32 cellular contexts compared by ENCODE assay signal in the genomic region with DNA sequence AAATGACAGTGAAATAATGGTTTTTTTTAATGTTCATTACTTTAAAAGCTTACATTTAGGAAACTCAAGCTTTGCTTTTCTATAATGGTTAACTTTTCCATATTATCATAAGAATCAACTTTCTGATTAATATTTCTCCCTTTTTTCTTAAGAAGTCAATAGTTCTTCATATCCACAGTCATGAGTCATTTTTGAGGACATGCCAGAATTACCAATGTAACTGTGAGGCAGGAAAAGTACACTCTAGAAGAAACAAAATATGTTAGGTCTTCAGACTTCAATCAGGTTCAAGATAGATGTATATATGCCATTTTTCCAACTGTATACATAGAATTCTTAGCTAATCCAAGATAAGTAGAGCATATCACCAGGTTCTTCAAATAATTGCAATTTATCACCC. TPM values are rescaled to one million over a fixed set of nuclear protein-coding genes. Genes with fewer than 3 reads are reported as not detected.
DNase-seq lines count a peak whose midpoint lies in the region; ATAC-seq, FAIRE-seq and TF ChIP-seq lines count a peak whose summit lies in the region.
"Had no signal": no experiment of that assay in that cellular context is flagged by ENCODE, and none has a peak within 500 bp of the region (broad histone marks: within the 10 kb centered on the region; RNA-seq: fewer than 3 reads in every experiment).

No MANE protein-coding gene starts in this region.

- no peak overlapping the region for H3K27ac Mint-ChIP-seq in MCF 10A (ENCODE audit: low read depth, unreplicated experiment)
- peak overlapping the region; percentile 79 for H3K27ac Mint-ChIP-seq in dendritic cell treated with granulocyte-macrophage colony-stimulating factor and Interleukin-4, amounts not matched to agents 40 ng/mL and 50 ng/mL, for 4 days
- no peak overlapping the region for H3K27ac Mint-ChIP-seq in Caco-2 (ENCODE audit: unreplicated experiment)
- H3K27ac Mint-ChIP-seq: B cell; CD4-positive, alpha-beta memory T cell; CD4-positive, CD25-positive, alpha-beta regulatory T cell; CD8-positive, alpha-beta memory T cell had no signal

- TF ChIP-seq CTCF in mammary epithelial cell (conservative IDR thresholded peaks at IDR 0.05 in 1 of 2, IDR thresholded peaks at IDR 0.05 in 1 of 2; ENCODE audit: extremely low read depth in 1 of 2, insufficient read depth in 1 of 2, low read depth in 1 of 2, low read length in 2 of 2) (no peak), MCF 10A (IDR thresholded peaks at IDR 0.05; ENCODE audit: unreplicated experiment) (no peak), PC-3 (conservative IDR thresholded peaks at IDR 0.05; ENCODE audit: low read depth, low read length) (no peak), endothelial cell of umbilical vein (IDR thresholded peaks at IDR 0.05; ENCODE audit: extremely low read depth in 1 of 2, insufficient read depth in 1 of 2, low read depth in 1 of 2, low read length in 2 of 2) (no peak), Caco-2 (IDR thresholded peaks at IDR 0.05; ENCODE audit: insufficient read depth in 1 of 2, low read depth in 1 of 2, low read length in 1 of 2, severe bottlenecking in 1 of 2, unreplicated experiment in 1 of 2) (no peak)

- dilution Hi-C loops in mammary epithelial cell (cut with HindIII; ENCODE audit: low sequenced_read_pairs) = no loop called here
- dilution Hi-C loops in endothelial cell of umbilical vein (cut with MboI; ENCODE audit: extremely low pct_ligation_motif_present, low sequenced_read_pairs) = no loop called here

- H3K27ac ChIP-seq in mammary epithelial cell (ENCODE audit: insufficient read depth, low read depth, low read length) (no peak overlapping the region), PC-3 (ENCODE audit: low read length) (no peak overlapping the region), endothelial cell of umbilical vein (ENCODE audit: insufficient read depth, low read depth, low read length) (peak overlapping the region; percentile 8)
- H3K27ac ChIP-seq: 22Rv1; A549; BLaER1 treated with 17β-estradiol and CSF1 and Interleukin-3, amounts not matched to agents 10 nM and 100 nM; C4-2B had no signal

- BruUV-seq in mammary epithelial cell (replicated peaks; lab: Mats Ljungman, UMichigan) = no TSS peak
- no TSS peak for BruUV-seq in MCF 10A (replicated peaks; lab: Mats Ljungman, UMichigan)
- BruUV-seq in PC-3 (replicated peaks; lab: Mats Ljungman, UMichigan) = no TSS peak
- BruUV-seq in endothelial cell of umbilical vein (replicated peaks; lab: Mats Ljungman, UMichigan) = no TSS peak
- no TSS peak for BruUV-seq in Caco-2 (replicated peaks; lab: Mats Ljungman, UMichigan)

- H3K4me1 ChIP-seq in mammary epithelial cell (ENCODE audit: insufficient read depth, low read length) (peaks cover 3% of the 10 kb centered on the region), PC-3 (ENCODE audit: insufficient read depth, low read length) (peaks cover 40% of the 10 kb centered on the region), endothelial cell of umbilical vein (ENCODE audit: control insufficient read depth, extremely low read depth, insufficient read depth, low read length) (peaks cover 29% of the 10 kb centered on the region), Caco-2 (no peaks in the 10 kb centered on the region)
- H3K4me1 ChIP-seq: A549 had no signal

- peaks cover 5% of the 10 kb centered on the region for H3K36me3 Mint-ChIP-seq in MCF 10A (ENCODE audit: insufficient read depth, unreplicated experiment)
- H3K36me3 Mint-ChIP-seq in dendritic cell treated with granulocyte-macrophage colony-stimulating factor and Interleukin-4, amounts not matched to agents 40 ng/mL and 50 ng/mL, for 4 days (ENCODE audit: low read depth) = peaks cover 95% of the 10 kb centered on the region
- no peaks in the 10 kb centered on the region for H3K36me3 Mint-ChIP-seq in Caco-2 (ENCODE audit: insufficient read depth, unreplicated experiment)
- H3K36me3 Mint-ChIP-seq: CD4-positive, alpha-beta memory T cell; CD4-positive, CD25-positive, alpha-beta regulatory T cell; CD8-positive, alpha-beta memory T cell had no signal

- H3K4me3 Mint-ChIP-seq in MCF 10A (ENCODE audit: unreplicated experiment) (no peak overlapping the region), Caco-2 (ENCODE audit: unreplicated experiment) (no peak overlapping the region)
- no peak overlapping the region for H3K4me3 Mint-ChIP-seq in dendritic cell treated with granulocyte-macrophage colony-stimulating factor and Interleukin-4, amounts not matched to agents 40 ng/mL and 50 ng/mL, for 4 days
- H3K4me3 Mint-ChIP-seq: B cell; CD4-positive, alpha-beta memory T cell; CD4-positive, CD25-positive, alpha-beta regulatory T cell; CD8-positive, alpha-beta memory T cell had no signal

- H3K9me2 ChIP-seq in PC-3 (replicated peaks; ENCODE audit: low read length) = no peaks in the 10 kb centered on the region

- H4K20me1 ChIP-seq in mammary epithelial cell (ENCODE audit: insufficient read depth, low read length) (no peaks in the 10 kb centered on the region), PC-3 (ENCODE audit: low read length) (no peaks in the 10 kb centered on the region), endothelial cell of umbilical vein (replicated peaks; ENCODE audit: control insufficient read depth, extremely low read depth, insufficient read depth, low read length) (no peaks in the 10 kb centered on the region)

- CTCF ChIA-PET in mammary epithelial cell (lab: Charles Lee; ENCODE audit: low non-redundant PET) = no interaction called here
- CTCF ChIA-PET in MCF 10A (lab: Yijun Ruan, JAX) = interaction anchor here (0.7 to 5.3 kb wide), 5 partner anchors 11 to 92 kb away, joined by 3 to 36 read pairs (median 4); a partner anchor contains a TSS
- CTCF ChIA-PET in PC-3 (lab: Charles Lee) = no interaction called here
- CTCF ChIA-PET in endothelial cell of umbilical vein (lab: Charles Lee) = interaction anchor here (1.3 to 5.3 kb wide), 3 partner anchors 22 to 80 kb away, joined by 4 to 217 read pairs (median 10); no protein-coding TSS in a partner anchor
- CTCF ChIA-PET in Caco-2 (lab: Charles Lee) = no interaction called here

- H3K9me1 ChIP-seq in endothelial cell of umbilical vein (replicated peaks; ENCODE audit: control insufficient read depth, extremely low read depth, insufficient read depth, low read length) = no peaks in the 10 kb centered on the region

- H3K9ac ChIP-seq in mammary epithelial cell (ENCODE audit: insufficient read depth, low read length) = no peak overlapping the region
- H3K9ac ChIP-seq in PC-3 (ENCODE audit: low read length) = no peak overlapping the region
- H3K9ac ChIP-seq in endothelial cell of umbilical vein (replicated peaks; ENCODE audit: extremely low read depth, insufficient read depth, low read length) = no peak overlapping the region

- peaks cover 5% of the 10 kb centered on the region for H3F3A ChIP-seq in PC-3 (ENCODE audit: low read length, unreplicated experiment)

- no peaks in the 10 kb centered on the region for H3K27me3 Mint-ChIP-seq in MCF 10A (ENCODE audit: insufficient read depth, unreplicated experiment)
- H3K27me3 Mint-ChIP-seq in dendritic cell treated with granulocyte-macrophage colony-stimulating factor and Interleukin-4, amounts not matched to agents 40 ng/mL and 50 ng/mL, for 4 days = no peaks in the 10 kb centered on the region
- H3K27me3 Mint-ChIP-seq in Caco-2 (ENCODE audit: insufficient read depth, unreplicated experiment) = peaks cover 5% of the 10 kb centered on the region

- no peak overlapping the region for H2AFZ ChIP-seq in mammary epithelial cell (ENCODE audit: low read depth, low read length)
- no peak overlapping the region for H2AFZ ChIP-seq in PC-3 (ENCODE audit: low read length)
- H2AFZ ChIP-seq in endothelial cell of umbilical vein (ENCODE audit: low read depth, low read length) = no peak overlapping the region

- H3K36me3 ChIP-seq in mammary epithelial cell (ENCODE audit: insufficient read depth, low read length) (no peaks in the 10 kb centered on the region), PC-3 (ENCODE audit: low read depth, low read length) (no peaks in the 10 kb centered on the region), endothelial cell of umbilical vein (ENCODE audit: control insufficient read depth in 2 of 2, extremely low read depth in 1 of 2, insufficient read depth in 2 of 2, low read length in 2 of 2) (no peaks in the 10 kb centered on the region), Caco-2 (ENCODE audit: control insufficient read depth, insufficient read depth, low read length) (no peaks in the 10 kb centered on the region)

- H3K4me2 ChIP-seq in mammary epithelial cell (ENCODE audit: insufficient read depth, low read depth, low read length) (no peak overlapping the region), PC-3 (ENCODE audit: low read length) (no peak overlapping the region), endothelial cell of umbilical vein (ENCODE audit: insufficient read depth, low read length) (peak overlapping the region; percentile 17)
- H3K4me2 ChIP-seq: A549 had no signal

- H3K79me2 ChIP-seq in mammary epithelial cell (ENCODE audit: insufficient read depth, low read length) (no peaks in the 10 kb centered on the region), PC-3 (ENCODE audit: low read length) (no peaks in the 10 kb centered on the region), endothelial cell of umbilical vein (ENCODE audit: control insufficient read depth, insufficient read depth, low read length) (no peaks in the 10 kb centered on the region)

- ATAC-seq in PC-3 (no peak), HG02870 (IDR thresholded peaks at IDR 0.05; ENCODE audit: unreplicated experiment) (no peak)
- ATAC-seq: A549, GM12878 had no signal

- FAIRE-seq in endothelial cell of umbilical vein (lab: Jason Lieb, UNC) = no peak
- FAIRE-seq: A549, GM12878, GM12892, GM18507 had no signal

- H3K9me3 Mint-ChIP-seq in MCF 10A (ENCODE audit: unreplicated experiment) (no peaks in the 10 kb centered on the region), Caco-2 (ENCODE audit: unreplicated experiment) (no peaks in the 10 kb centered on the region)
- no peaks in the 10 kb centered on the region for H3K9me3 Mint-ChIP-seq in dendritic cell treated with granulocyte-macrophage colony-stimulating factor and Interleukin-4, amounts not matched to agents 40 ng/mL and 50 ng/mL, for 4 days

- H3K9me3 ChIP-seq in mammary epithelial cell (replicated peaks; ENCODE audit: insufficient read depth, low read length) (no peaks in the 10 kb centered on the region), PC-3 (ENCODE audit: low read length) (no peaks in the 10 kb centered on the region), endothelial cell of umbilical vein (replicated peaks; ENCODE audit: control insufficient read depth, insufficient read depth, low read length) (no peaks in the 10 kb centered on the region), Caco-2 (peaks cover 5% of the 10 kb centered on the region; the same call in 1 of the 2 replicates)
- H3K9me3 ChIP-seq: A549 had no signal

- H3K4me1 Mint-ChIP-seq in MCF 10A (ENCODE audit: insufficient read depth, unreplicated experiment) = peaks cover 22% of the 10 kb centered on the region
- H3K4me1 Mint-ChIP-seq in dendritic cell treated with granulocyte-macrophage colony-stimulating factor and Interleukin-4, amounts not matched to agents 40 ng/mL and 50 ng/mL, for 4 days (ENCODE audit: low read depth) = peaks cover 90% of the 10 kb centered on the region
- H3K4me1 Mint-ChIP-seq in Caco-2 (ENCODE audit: low read depth, unreplicated experiment) = no peaks in the 10 kb centered on the region
- H3K4me1 Mint-ChIP-seq: B cell; CD4-positive, CD25-positive, alpha-beta regulatory T cell had no signal

- intact Hi-C loops in mammary epithelial cell (cut with micrococcal nuclease) = no loop called here
- intact Hi-C loops in MCF 10A (cut with micrococcal nuclease) = no loop called here
- intact Hi-C loops in PC-3 (cut with micrococcal nuclease) = no loop called here
- intact Hi-C loops in dendritic cell treated with granulocyte-macrophage colony-stimulating factor and Interleukin-4, amounts not matched to agents 40 ng/mL and 50 ng/mL, for 4 days (cut with micrococcal nuclease) = loop anchor here (5.0 kb wide), 1 partner anchor 80 kb away; no protein-coding TSS in a partner anchor
- intact Hi-C loops in endothelial cell of umbilical vein (cut with micrococcal nuclease) = no loop called here
- intact Hi-C loops in Caco-2 (cut with micrococcal nuclease; ENCODE audit: unreplicated experiment) = no loop called here

- POLR2A ChIA-PET in MCF 10A (lab: Yijun Ruan, JAX) = interaction anchor here (0.6 to 1.1 kb wide), 2 partner anchors 79 to 740 kb away, joined by 3 read pairs; no protein-coding TSS in a partner anchor
- POLR2A ChIA-PET in PC-3 (lab: Charles Lee; ENCODE audit: unreplicated experiment) = no interaction called here
- POLR2A ChIA-PET in endothelial cell of umbilical vein (lab: Charles Lee) = no interaction called here
- POLR2A ChIA-PET in Caco-2 (lab: Charles Lee) = no interaction called here

- TF ChIP-seq POLR2A in endothelial cell of umbilical vein (IDR thresholded peaks at IDR 0.05; ENCODE audit: low read depth, low read length) = no peak

- in situ Hi-C loops in mammary epithelial cell (cut with MboI; ENCODE audit: low sequenced_read_pairs in 2 of 2) = no loop called here

- peak; percentile 11 for DNase-seq in mammary epithelial cell
- DNase-seq in MCF 10A (ENCODE audit: unreplicated experiment) = no peak
- DNase-seq in PC-3 = peak; percentile 59
- peak; percentile 88 for DNase-seq in endothelial cell of umbilical vein (ENCODE audit: low read depth, low spot score)
- no peak for DNase-seq in UCSD-AML1 (lab: John Stamatoyannopoulos, UW; ENCODE audit: unreplicated experiment)
- no peak for DNase-seq in Caco-2
- DNase-seq: AML-193; CD4-positive, alpha-beta memory T cell; CD4-positive, CD25-positive, alpha-beta regulatory T cell; CD8-positive, alpha-beta memory T cell; COR-L47; DMS 273 treated with DMSO at 0.1 percent for 48 hours; DMS153; DMS53; DMS79; DND-41; EL; GDM1 had no signal

- H3K4me3 ChIP-seq in mammary epithelial cell (replicated peaks in 1 of 3; ENCODE audit: insufficient read depth in 1 of 3, low read depth in 2 of 3, low read length in 3 of 3) (no peak overlapping the region), PC-3 (ENCODE audit: low read length) (no peak overlapping the region), endothelial cell of umbilical vein (replicated peaks in 1 of 3; ENCODE audit: insufficient read depth in 1 of 3, low read depth in 1 of 3, low read length in 3 of 3) (no peak overlapping the region), Caco-2 (ENCODE audit: low read depth, low read length) (no peak overlapping the region)
- H3K4me3 ChIP-seq: A549; BLaER1 treated with 17β-estradiol and CSF1 and Interleukin-3, amounts not matched to agents 10 nM and 100 nM; GM12878 had no signal

- no peaks in the 10 kb centered on the region for H3K27me3 ChIP-seq in mammary epithelial cell (ENCODE audit: insufficient read depth, low read length)
- H3K27me3 ChIP-seq in PC-3 (ENCODE audit: low read length) = no peaks in the 10 kb centered on the region
- H3K27me3 ChIP-seq in endothelial cell of umbilical vein (ENCODE audit: control insufficient read depth in 2 of 2, insufficient read depth in 2 of 2, low read length in 2 of 2) = no peaks in the 10 kb centered on the region
- H3K27me3 ChIP-seq in Caco-2 (replicated peaks; ENCODE audit: control insufficient read depth, insufficient read depth, low read length) = no peaks in the 10 kb centered on the region
- H3K27me3 ChIP-seq: BLaER1 treated with 17β-estradiol and CSF1 and Interleukin-3, amounts not matched to agents 10 nM and 100 nM had no signal

RNA-seq across cellular contexts. Expression of a gene that starts 10.9 kb away (rescaled TPM):
- total RNA-seq in mammary epithelial cell = not detected
- not detected for polyA plus RNA-seq in mammary epithelial cell
- polyA minus RNA-seq in mammary epithelial cell = not detected
- not detected in 2 replicates for total RNA-seq in MCF 10A (2022)
- total RNA-seq in PC-3 (2014; rRNA removed) = not detected in 2 replicates
- 2.7 and 2.9 TPM in 2 replicates for total RNA-seq in endothelial cell of umbilical vein
- 4.8 and 5.0 TPM in 2 replicates for polyA plus RNA-seq in endothelial cell of umbilical vein
- 3.4 and 4.2 TPM in 2 replicates for polyA plus RNA-seq in endothelial cell of umbilical vein (2011; cell fraction: cytosol; rRNA removed)
- 7.7 and 8.5 TPM in 2 replicates for polyA plus RNA-seq in endothelial cell of umbilical vein (2011; cell fraction: nucleus; rRNA removed)
- 5.8 and 86.9 TPM in 2 replicates for polyA plus RNA-seq in endothelial cell of umbilical vein (2012)
- 4.1 and 6.6 TPM in 2 replicates for polyA minus RNA-seq in endothelial cell of umbilical vein
- not detected for polyA minus RNA-seq in endothelial cell of umbilical vein (2011; cell fraction: cytosol; rRNA and poly(A)+ RNA removed)
- polyA minus RNA-seq in endothelial cell of umbilical vein (2011; cell fraction: nucleus; rRNA and poly(A)+ RNA removed) = 2.4 and 7.1 TPM in 2 replicates
- not detected in 2 replicates for total RNA-seq in Caco-2 (2022)
- total RNA-seq: A172, Daoy, G401 had no signal
- polyA plus RNA-seq: A549, BJ had no signal

Comparison
In these comparisons a context has a peak if more than half of its experiments do, and no peak if none do; other contexts are left out.
1. DNase-seq: peak in mammary epithelial cell (single experiment), PC-3 (single experiment) and endothelial cell of umbilical vein (single experiment); none in MCF 10A (single experiment), UCSD-AML1 (single experiment) and Caco-2 (0 of 2).
2. CTCF ChIA-PET loops: an anchor here in MCF 10A (0.7 to 5.3 kb wide) and endothelial cell of umbilical vein (1.3 to 5.3 kb wide); none called in mammary epithelial cell, PC-3 and Caco-2.